37 cellular contexts compared by ENCODE assay signal in genomic region chr17:31366088-31366487, GRCh38. TPM values are rescaled to one million over a fixed set of nuclear protein-coding genes. Genes with fewer than 3 reads are reported as not detected.
"Had no signal": no experiment of that assay in that cellular context is flagged by ENCODE, and none has a peak within 500 bp of the region (broad histone marks: within the 10 kb centered on the region; RNA-seq: fewer than 3 reads in every experiment).

No MANE protein-coding gene starts in this region.

- H3K9me3 ChIP-seq: MG63 had no signal

- H3K4me3 ChIP-seq: MG63 had no signal

- H3K27me3 ChIP-seq: MG63 had no signal

- DNase-seq: Karpas-422, Kasumi-1, MG63, MM.1S, MV-4-11, NCI-H1048, NCI-H1092, NCI-H1092 treated with DMSO at 0.1 percent for 48 hours, NCI-H1105, NCI-H1105 treated with DMSO at 0.1 percent for 48 hours, NCI-H1417, NCI-H1417 treated with DMSO at 0.1 percent for 48 hours, NCI-H1436, NCI-H1436 treated with DMSO at 0.1 percent for 48 hours, NCI-H146, NCI-H1694, NCI-H1694 treated with DMSO at 0.1 percent for 48 hours, NCI-H187, NCI-H187 treated with DMSO at 0.1 percent for 48 hours, NCI-H1930, NCI-H2029, NCI-H2029 treated with DMSO at 0.1 percent for 48 hours, NCI-H2081, NCI-H2081 treated with DMSO at 0.1 percent for 48 hours, NCI-H2107, NCI-H2171, NCI-H2171 treated with DMSO at 0.1 percent for 48 hours, NCI-H2227 treated with DMSO at 0.1 percent for 48 hours, NCI-H226, NCI-H345, NCI-H446, NCI-H446 treated with DMSO at 0.1 percent for 48 hours, NCI-H510A, NCI-H510A treated with DMSO at 0.1 percent for 48 hours, NCI-H524, NCI-H524 treated with DMSO at 0.1 percent for 48 hours had no signal

RNA-seq across cellular contexts. Expression of gene EVI2A, which starts 44.7 kb away (rescaled TPM):
- total RNA-seq: NCI-H460 had no signal
